In the genomic region with DNA sequence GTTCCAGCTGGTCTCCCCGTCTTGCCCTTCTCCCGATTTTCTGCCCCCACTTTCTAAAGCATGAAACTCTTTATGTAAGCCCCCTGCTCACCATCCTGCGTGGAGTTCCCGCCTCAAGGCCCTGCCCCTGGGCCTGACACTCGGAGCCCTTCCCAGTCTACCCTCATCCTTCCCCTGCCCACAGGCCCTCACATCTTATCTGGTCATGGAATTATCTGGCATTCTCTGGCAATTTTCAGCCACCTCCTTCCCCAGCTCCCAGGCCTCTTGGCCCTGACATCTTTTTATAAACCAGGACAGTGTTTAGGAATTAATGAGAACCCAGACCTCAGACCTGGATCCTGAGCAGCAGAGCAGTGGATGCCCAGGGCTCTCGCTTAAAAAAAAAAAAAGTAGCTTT, we compare ENCODE assay signal across 21 cellular contexts.
"Had no signal": no experiment of that assay in that cellular context is flagged by ENCODE, and none has a peak within 500 bp of the region (broad histone marks: within the 10 kb centered on the region; RNA-seq: fewer than 3 reads in every experiment).

No MANE protein-coding gene starts in this region.

- H3K27me3 Mint-ChIP-seq: central memory CD8-positive, alpha-beta T cell; naive thymus-derived CD8-positive, alpha-beta T cell had no signal

- H3K27ac ChIP-seq: heart right ventricle, neutrophil, right atrium auricular region, stomach, thoracic aorta, transverse colon had no signal

- H3K4me3 Mint-ChIP-seq: central memory CD8-positive, alpha-beta T cell; naive thymus-derived CD8-positive, alpha-beta T cell had no signal

- H3K4me2 ChIP-seq: smooth muscle cell had no signal

- H3K4me3 ChIP-seq: dorsolateral prefrontal cortex, heart right ventricle, mucosa of descending colon, right atrium auricular region, smooth muscle cell, stomach, thoracic aorta, transverse colon had no signal

- H3K4me1 ChIP-seq: right atrium auricular region, stomach, transverse colon had no signal

- ATAC-seq: heart right ventricle; left cardiac atrium; left ventricle myocardium superior; mucosa of descending colon; naive thymus-derived CD8-positive, alpha-beta T cell had no signal

- H3K27me3 ChIP-seq: dorsolateral prefrontal cortex, heart right ventricle, neutrophil, right atrium auricular region, stomach, transverse colon had no signal

- H3K9me3 ChIP-seq: heart right ventricle, mucosa of descending colon, neutrophil, right atrium auricular region, stomach, thoracic aorta, transverse colon had no signal

- FAIRE-seq: keratinocyte, urothelium cell line had no signal

- H3K9me3 Mint-ChIP-seq: central memory CD8-positive, alpha-beta T cell; naive thymus-derived CD8-positive, alpha-beta T cell had no signal

- DNase-seq: cortex of kidney; dorsolateral prefrontal cortex; effector CD8-positive, alpha-beta T cell; foreskin melanocyte; heart right ventricle; left cardiac atrium; left ventricle myocardium superior; mucosa of descending colon; naive thymus-derived CD8-positive, alpha-beta T cell; posterior cingulate gyrus; stimulated activated CD4-positive, alpha-beta T cell treated with anti-CD3 and anti-CD28 coated beads, Interleukin-2, amount 100 ng/mL, for 48 hours; stomach; substantia nigra; transverse colon had no signal
